24 cellular contexts compared by ENCODE assay signal in genomic region chr3:188908002-188908850, GRCh38.
A peak's percentile ranks its signal among the peaks of the same experiment; 100 is the strongest.
DNase-seq lines count a peak whose midpoint lies in the region; ATAC-seq and TF ChIP-seq lines count a peak whose summit lies in the region.
"Had no signal": no experiment of that assay in that cellular context is flagged by ENCODE, and none has a peak within 500 bp of the region (broad histone marks: within the 10 kb centered on the region; RNA-seq: fewer than 3 reads in every experiment).

No MANE protein-coding gene starts in this region.

- H3K27ac ChIP-seq in mesenchymal stem cell (ENCODE audit: low read length, poor library complexity, severe bottlenecking): no peak overlapping the region
- H3K27ac ChIP-seq: PC-9, SJCRH30 had no signal

- 97% methylated on average over 4 of the region's 5 CpGs for WGBS in mesenchymal stem cell

- no peak overlapping the region for H2BK12ac ChIP-seq in mesenchymal stem cell (ENCODE audit: low read length in 2 of 2)

- no peak for DNase-seq in natural killer cell treated with Interleukin-12 subunit alpha and Interleukin-12 subunit beta and Interleukin-15 and Interleukin-18, amount 100 ng/mL, for 72 hours (ENCODE audit: low spot score)
- no peak for DNase-seq in natural killer cell
- no peak for DNase-seq in left colon
- DNase-seq in stimulated activated naive B cell treated with anti-CD40 and anti-IgM and Interleukin-4, amounts not matched to agents 10 μg/mL and 1 μg/mL and 100 μg/mL, for 72 hours: no peak
- DNase-seq in mesenchymal stem cell: no peak
- no peak for DNase-seq in kidney glomerular epithelial cell (lab: John Stamatoyannopoulos, UW)
- DNase-seq: C1 segment of cervical spinal cord; CD4-positive, alpha-beta memory T cell; COR-L47; DMS53; Kasumi-1; MV-4-11; NCI-H1105; NCI-H146; NCI-H1930; NCI-H2107; NCI-H446 treated with DMSO at 0.1 percent for 48 hours; NCI-H526 treated with DMSO at 0.1 percent for 48 hours; PC-9; SJCRH30 had no signal

- no peaks in the 10 kb centered on the region for H3K27me3 ChIP-seq in mesenchymal stem cell (ENCODE audit: control insufficient read depth in 1 of 2, insufficient read depth in 1 of 2, low read length in 2 of 2)
- H3K27me3 ChIP-seq: SJCRH30 had no signal

- no peak overlapping the region for H2BK120ac ChIP-seq in mesenchymal stem cell (ENCODE audit: low read depth, low read length)

- peaks cover 8% of the 10 kb centered on the region for H3K9me3 Mint-ChIP-seq in natural killer cell treated with Interleukin-12 subunit alpha and Interleukin-12 subunit beta and Interleukin-15 and Interleukin-18, amount 100 ng/mL, for 72 hours
- H3K9me3 Mint-ChIP-seq in natural killer cell: peaks cover 0 to 2% of the 10 kb centered on the region in 2 donors
- no peaks in the 10 kb centered on the region for H3K9me3 Mint-ChIP-seq in stimulated activated naive B cell treated with anti-CD40 and anti-IgM and Interleukin-4, amounts not matched to agents 10 μg/mL and 1 μg/mL and 100 μg/mL, for 72 hours

- no peaks in the 10 kb centered on the region for H3K79me1 ChIP-seq in mesenchymal stem cell (replicated peaks; ENCODE audit: low read length, poor library complexity, severe bottlenecking)

- no peak overlapping the region for H3K4me2 ChIP-seq in mesenchymal stem cell (ENCODE audit: low read length, poor library complexity, severe bottlenecking)
- H3K4me2 ChIP-seq: PC-9 had no signal

- no peak overlapping the region for H3K4me3 ChIP-seq in mesenchymal stem cell (ENCODE audit: insufficient read depth in 1 of 2, low read depth in 1 of 2, low read length in 2 of 2)
- H3K4me3 ChIP-seq: K562, PC-9, SJCRH30 had no signal

- no peaks in the 10 kb centered on the region for H3K4me1 ChIP-seq in mesenchymal stem cell (ENCODE audit: control insufficient read depth, insufficient read depth, low read depth, low read length)
- H3K4me1 ChIP-seq: SJCRH30 had no signal

- no peak overlapping the region for H4K91ac ChIP-seq in mesenchymal stem cell (ENCODE audit: low read length)

- H3K18ac ChIP-seq in mesenchymal stem cell (ENCODE audit: low read depth in 1 of 2, low read length in 2 of 2): no peak overlapping the region

- H3K4ac ChIP-seq in mesenchymal stem cell (ENCODE audit: low read depth in 1 of 2, low read length in 2 of 2): no peak overlapping the region

- H3K36me3 ChIP-seq in mesenchymal stem cell (ENCODE audit: control insufficient read depth in 1 of 2, insufficient read depth in 2 of 2, low read depth in 1 of 2, low read length in 2 of 2): peaks cover 0 to 6% of the 10 kb centered on the region in 2 experiments
- H3K36me3 ChIP-seq: SJCRH30 had no signal

- H3K4me3 Mint-ChIP-seq in natural killer cell treated with Interleukin-12 subunit alpha and Interleukin-12 subunit beta and Interleukin-15 and Interleukin-18, amount 100 ng/mL, for 72 hours: peak overlapping the region; percentile 11
- H3K4me3 Mint-ChIP-seq in natural killer cell: no peak overlapping the region
- no peak overlapping the region for H3K4me3 Mint-ChIP-seq in stimulated activated naive B cell treated with anti-CD40 and anti-IgM and Interleukin-4, amounts not matched to agents 10 μg/mL and 1 μg/mL and 100 μg/mL, for 72 hours
- H3K4me3 Mint-ChIP-seq: CD4-positive, alpha-beta memory T cell had no signal

- intact Hi-C loops in natural killer cell (cut with micrococcal nuclease): no loop called here
- intact Hi-C loops in left colon (cut with DNase I, micrococcal nuclease): no loop called here

- H3K4me1 Mint-ChIP-seq in natural killer cell treated with Interleukin-12 subunit alpha and Interleukin-12 subunit beta and Interleukin-15 and Interleukin-18, amount 100 ng/mL, for 72 hours (ENCODE audit: low read depth in 2 of 2): peaks cover 16 to 32% of the 10 kb centered on the region in 2 donors
- H3K4me1 Mint-ChIP-seq in natural killer cell: no peaks in the 10 kb centered on the region
- peaks cover 7 to 9% of the 10 kb centered on the region in 2 donors for H3K4me1 Mint-ChIP-seq in stimulated activated naive B cell treated with anti-CD40 and anti-IgM and Interleukin-4, amounts not matched to agents 10 μg/mL and 1 μg/mL and 100 μg/mL, for 72 hours
- H3K4me1 Mint-ChIP-seq: CD4-positive, alpha-beta memory T cell had no signal

- H3K27me3 Mint-ChIP-seq in natural killer cell treated with Interleukin-12 subunit alpha and Interleukin-12 subunit beta and Interleukin-15 and Interleukin-18, amount 100 ng/mL, for 72 hours: no peaks in the 10 kb centered on the region
- no peaks in the 10 kb centered on the region for H3K27me3 Mint-ChIP-seq in natural killer cell (ENCODE audit: low read depth in 2 of 2)
- no peaks in the 10 kb centered on the region for H3K27me3 Mint-ChIP-seq in stimulated activated naive B cell treated with anti-CD40 and anti-IgM and Interleukin-4, amounts not matched to agents 10 μg/mL and 1 μg/mL and 100 μg/mL, for 72 hours
- H3K27me3 Mint-ChIP-seq: CD4-positive, alpha-beta memory T cell had no signal

- no peaks in the 10 kb centered on the region for H3K9me3 ChIP-seq in mesenchymal stem cell (ENCODE audit: control insufficient read depth, low read length)
- H3K9me3 ChIP-seq: SJCRH30 had no signal

- ATAC-seq in natural killer cell treated with Interleukin-12 subunit alpha and Interleukin-12 subunit beta and Interleukin-15 and Interleukin-18, amount 100 ng/mL, for 72 hours: peak in 1 of 2 donors; percentile 33
- no peak for ATAC-seq in natural killer cell
- ATAC-seq in left colon: peak; percentile 61
- ATAC-seq in stimulated activated naive B cell treated with anti-CD40 and anti-IgM and Interleukin-4, amounts not matched to agents 10 μg/mL and 1 μg/mL and 100 μg/mL, for 72 hours (replicated peaks): no peak
- ATAC-seq in GM21786 (IDR thresholded peaks at IDR 0.05; ENCODE audit: unreplicated experiment): no peak
- ATAC-seq: HepG2, K562, Right ventricle myocardium inferior had no signal

- H3K14ac ChIP-seq in mesenchymal stem cell (ENCODE audit: low read length in 2 of 2): no peak overlapping the region

- H3K27ac Mint-ChIP-seq in natural killer cell treated with Interleukin-12 subunit alpha and Interleukin-12 subunit beta and Interleukin-15 and Interleukin-18, amount 100 ng/mL, for 72 hours: peak overlapping the region; percentile 35 to 50
- H3K27ac Mint-ChIP-seq in natural killer cell: no peak overlapping the region
- H3K27ac Mint-ChIP-seq in stimulated activated naive B cell treated with anti-CD40 and anti-IgM and Interleukin-4, amounts not matched to agents 10 μg/mL and 1 μg/mL and 100 μg/mL, for 72 hours: peak overlapping the region; percentile 90
- H3K27ac Mint-ChIP-seq: CD4-positive, alpha-beta memory T cell had no signal

- no peak overlapping the region for H3K9ac ChIP-seq in mesenchymal stem cell (ENCODE audit: low read length)

- H2AFZ ChIP-seq in mesenchymal stem cell (ENCODE audit: low read depth, low read length): no peak overlapping the region
- H2AFZ ChIP-seq: PC-9 had no signal

- H2BK5ac ChIP-seq in mesenchymal stem cell (ENCODE audit: low read depth, low read length, poor library complexity, severe bottlenecking): no peak overlapping the region

- H3K23ac ChIP-seq in mesenchymal stem cell (ENCODE audit: low read length in 2 of 2): no peak overlapping the region

- no peak overlapping the region for H2AK5ac ChIP-seq in mesenchymal stem cell (ENCODE audit: low read length, severe bottlenecking)

- no peak for TF ChIP-seq CTCF in natural killer cell (IDR thresholded peaks at IDR 0.05)

- H4K8ac ChIP-seq in mesenchymal stem cell (ENCODE audit: low read length): no peak overlapping the region

- no peak overlapping the region for H2BK15ac ChIP-seq in mesenchymal stem cell (ENCODE audit: low read depth, poor library complexity, severe bottlenecking)

- peaks cover 14% of the 10 kb centered on the region for H3K36me3 Mint-ChIP-seq in natural killer cell treated with Interleukin-12 subunit alpha and Interleukin-12 subunit beta and Interleukin-15 and Interleukin-18, amount 100 ng/mL, for 72 hours
- H3K36me3 Mint-ChIP-seq in natural killer cell: no peaks in the 10 kb centered on the region
- H3K36me3 Mint-ChIP-seq in stimulated activated naive B cell treated with anti-CD40 and anti-IgM and Interleukin-4, amounts not matched to agents 10 μg/mL and 1 μg/mL and 100 μg/mL, for 72 hours: peaks cover 5 to 9% of the 10 kb centered on the region in 2 donors

Comparison
In these comparisons a context has a peak if more than half of its experiments do, and no peak if none do; other contexts are left out.
1. H3K27ac Mint-ChIP-seq: peak in natural killer cell treated with Interleukin-12 subunit alpha and Interleukin-12 subunit beta and Interleukin-15 and Interleukin-18, amount 100 ng/mL, for 72 hours (2 of 2) and stimulated activated naive B cell treated with anti-CD40 and anti-IgM and Interleukin-4, amounts not matched to agents 10 μg/mL and 1 μg/mL and 100 μg/mL, for 72 hours (single experiment); none in natural killer cell (0 of 2).